ENCODE assay signal across 8 cellular contexts in genomic region chr2:159612255-159612901, GRCh38. TPM values are rescaled to one million over a fixed set of nuclear protein-coding genes. Genes with fewer than 3 reads are reported as not detected.
A peak's percentile ranks its signal among the peaks of the same experiment; 100 is the strongest.
DNase-seq lines count a peak whose midpoint lies in the region; ATAC-seq, FAIRE-seq and TF ChIP-seq lines count a peak whose summit lies in the region.

No MANE protein-coding gene starts in this region.

- H3K79me1 ChIP-seq in mesenchymal stem cell (replicated peaks; ENCODE audit: low read length, poor library complexity, severe bottlenecking) = no peaks in the 10 kb centered on the region

- TF ChIP-seq POLR2A in testis (IDR thresholded peaks at IDR 0.05) = no peak

- no peak overlapping the region for H3K4ac ChIP-seq in mesenchymal stem cell (ENCODE audit: low read depth in 1 of 2, low read length in 2 of 2)

- DNase-seq in D721Med (ENCODE audit: insufficient read length, low spot score) = no peak
- peak; percentile 70 for DNase-seq in NCI-H1105 treated with DMSO at 0.1 percent for 48 hours (lab: John Stamatoyannopoulos, UW)
- peak; percentile 23 for DNase-seq in astrocyte of the hippocampus (ENCODE audit: low read depth, low spot score)
- DNase-seq in mesenchymal stem cell = peak; percentile 68
- DNase-seq in sciatic nerve (ENCODE audit: low spot score) = no peak
- no peak for DNase-seq in activated T-cell treated with anti-CD3 and anti-CD28 coated beads for 4 hours
- DNase-seq in testis = no peak

- TF ChIP-seq CTCF in D721Med (IDR thresholded peaks at IDR 0.05; ENCODE audit: insufficient read depth, missing control alignments) = no peak
- no peak for TF ChIP-seq CTCF in testis (IDR thresholded peaks at IDR 0.05)

- H3K36me3 ChIP-seq in mesenchymal stem cell (ENCODE audit: control insufficient read depth in 1 of 2, insufficient read depth in 2 of 2, low read depth in 1 of 2, low read length in 2 of 2) (no peaks in the 10 kb centered on the region), testis (ENCODE audit: low read depth, missing control alignments) (no peaks in the 10 kb centered on the region)

- H3K27ac ChIP-seq in mesenchymal stem cell (ENCODE audit: low read length, poor library complexity, severe bottlenecking) (no peak overlapping the region), testis (peak overlapping the region in 1 of 2 donors; percentile 6)

- no peak overlapping the region for H2AK5ac ChIP-seq in mesenchymal stem cell (ENCODE audit: low read length, severe bottlenecking)

- H3K4me3 ChIP-seq in mesenchymal stem cell (ENCODE audit: insufficient read depth in 1 of 2, low read depth in 1 of 2, low read length in 2 of 2) (no peak overlapping the region), testis (no peak overlapping the region)

- no peak overlapping the region for H3K23ac ChIP-seq in mesenchymal stem cell (ENCODE audit: low read length in 2 of 2)

- no peaks in the 10 kb centered on the region for H3K27me3 ChIP-seq in mesenchymal stem cell (ENCODE audit: control insufficient read depth in 1 of 2, insufficient read depth in 1 of 2, low read length in 2 of 2)
- no peaks in the 10 kb centered on the region for H3K27me3 ChIP-seq in testis

- no peak overlapping the region for H3K4me2 ChIP-seq in mesenchymal stem cell (ENCODE audit: low read length, poor library complexity, severe bottlenecking)

- no peak overlapping the region for H2BK120ac ChIP-seq in mesenchymal stem cell (ENCODE audit: low read depth, low read length)

- no peak for ATAC-seq in GM21515 (IDR thresholded peaks at IDR 0.05; ENCODE audit: unreplicated experiment)
- ATAC-seq in sciatic nerve = no peak

- H4K91ac ChIP-seq in mesenchymal stem cell (ENCODE audit: low read length) = no peak overlapping the region

- H3K9ac ChIP-seq in mesenchymal stem cell (ENCODE audit: low read length) = peak overlapping the region; percentile 99

- no peak overlapping the region for H2BK5ac ChIP-seq in mesenchymal stem cell (ENCODE audit: low read depth, low read length, poor library complexity, severe bottlenecking)

- peak; percentile 93 for FAIRE-seq in D721Med (lab: Jason Lieb, UNC)

- no peaks in the 10 kb centered on the region for H3K9me3 ChIP-seq in mesenchymal stem cell (ENCODE audit: control insufficient read depth, low read length)
- no peaks in the 10 kb centered on the region for H3K9me3 ChIP-seq in testis

- intact Hi-C loops in sciatic nerve (cut with DNase I) = no loop called here
- intact Hi-C loops in testis (cut with DNase I; ENCODE audit: low total_unique reads) = no loop called here

- H3K14ac ChIP-seq in mesenchymal stem cell (ENCODE audit: low read length in 2 of 2) = no peak overlapping the region

- no peak overlapping the region for H4K8ac ChIP-seq in mesenchymal stem cell (ENCODE audit: low read length)

- H3K18ac ChIP-seq in mesenchymal stem cell (ENCODE audit: low read depth in 1 of 2, low read length in 2 of 2) = no peak overlapping the region

- H3K4me1 ChIP-seq in mesenchymal stem cell (ENCODE audit: control insufficient read depth, insufficient read depth, low read depth, low read length) (no peaks in the 10 kb centered on the region), testis (peaks cover 12% of the 10 kb centered on the region)

- WGBS in mesenchymal stem cell = 94% methylated on average over 1 of the region's 1 CpG
- 69 to 71% methylated on average over 1 of the region's 1 CpG for WGBS in testis, 2 donors

- H2BK12ac ChIP-seq in mesenchymal stem cell (ENCODE audit: low read length in 2 of 2) = no peak overlapping the region

- no peak overlapping the region for H2BK15ac ChIP-seq in mesenchymal stem cell (ENCODE audit: low read depth, poor library complexity, severe bottlenecking)

- H2AFZ ChIP-seq in mesenchymal stem cell (ENCODE audit: low read depth, low read length) = no peak overlapping the region

RNA-seq across cellular contexts. Expression of gene BAZ2B, which starts 4.0 kb away (rescaled TPM):
- polyA plus RNA-seq in mesenchymal stem cell (2013, experiment 1 of 2) = 20.0 TPM
- polyA plus RNA-seq in mesenchymal stem cell (2013, experiment 2 of 2) = 21.3 TPM
- total RNA-seq in sciatic nerve (139 TPM), testis (100 to 1,000 TPM; 119 to 132 TPM)
- polyA plus RNA-seq in testis (ENCODE audit: insufficient read depth, low read depth, low replicate concordance) = 23.5 TPM

Comparison
In these comparisons a context has a peak if more than half of its experiments do, and no peak if none do; other contexts are left out.
1. DNase-seq: peak in NCI-H1105 treated with DMSO at 0.1 percent for 48 hours (single experiment), astrocyte of the hippocampus (single experiment) and mesenchymal stem cell (single experiment); none in D721Med (single experiment), sciatic nerve (single experiment), activated T-cell treated with anti-CD3 and anti-CD28 coated beads for 4 hours (single experiment) and testis (single experiment).